ENCODE assay signal across 1 cellular context in the genomic region with DNA sequence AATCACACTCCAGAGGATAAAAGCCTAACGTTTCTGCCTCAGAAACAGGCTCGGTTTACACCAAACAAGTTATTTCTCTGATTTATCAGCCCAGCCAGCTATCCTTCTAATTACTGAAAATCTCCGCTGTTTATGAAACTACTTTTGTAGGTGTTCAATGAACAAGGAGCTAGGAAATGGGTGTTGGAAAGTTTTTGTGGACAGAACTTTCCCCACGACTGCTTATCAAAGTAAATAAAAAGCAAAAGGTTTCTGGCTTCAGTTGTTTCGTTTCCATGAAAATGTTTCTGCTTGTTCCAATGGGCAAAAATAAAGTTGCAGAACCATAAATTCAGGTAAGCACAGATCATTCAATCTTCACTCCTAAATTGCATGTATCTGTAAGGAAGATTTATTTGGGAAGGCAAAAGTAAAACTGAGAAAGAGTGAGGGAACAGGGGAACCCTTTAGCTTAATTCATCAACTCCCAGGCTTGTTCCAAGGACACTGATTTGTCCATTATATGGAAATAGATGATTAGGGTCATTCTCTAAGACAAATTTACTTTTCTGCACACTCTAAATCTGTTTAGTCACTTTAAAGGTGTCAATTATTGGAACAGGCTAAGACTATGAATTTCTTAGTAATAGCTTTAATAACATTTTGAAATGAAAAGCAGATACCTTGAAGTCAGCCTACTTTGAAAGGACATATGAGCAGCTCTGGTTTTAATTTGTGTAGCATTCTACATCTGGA.
TF ChIP-seq lines count a peak whose summit lies in the region.

No MANE protein-coding gene starts in this region.

TF ChIP-seq in WTC11, 78 proteins besides CTCF, POLR2A, EP300 and RAD21 (continued from another document):
- no peak for TF ChIP-seq TEAD4 (CRISPR knock-in tag; IDR thresholded peaks at IDR 0.05)
- TF ChIP-seq MYBL2 (CRISPR knock-in tag; IDR thresholded peaks at IDR 0.05): no peak
- no peak for TF ChIP-seq KAT7 (CRISPR knock-in tag; IDR thresholded peaks at IDR 0.05; ENCODE audit: borderline replicate concordance)
- TF ChIP-seq, protein P1, sequence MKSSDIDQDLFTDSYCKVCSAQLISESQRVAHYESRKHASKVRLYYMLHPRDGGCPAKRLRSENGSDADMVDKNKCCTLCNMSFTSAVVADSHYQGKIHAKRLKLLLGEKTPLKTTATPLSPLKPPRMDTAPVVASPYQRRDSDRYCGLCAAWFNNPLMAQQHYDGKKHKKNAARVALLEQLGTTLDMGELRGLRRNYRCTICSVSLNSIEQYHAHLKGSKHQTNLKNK (CRISPR knock-in tag; IDR thresholded peaks at IDR 0.05): no peak
